In genomic region chr13:46866150-46866549, GRCh38 we compare ENCODE assay signal across 8 cellular contexts. TPM values are rescaled to one million over a fixed set of nuclear protein-coding genes. Genes with fewer than 3 reads are reported as not detected.
DNase-seq lines count a peak whose midpoint lies in the region; ATAC-seq and TF ChIP-seq lines count a peak whose summit lies in the region.

No MANE protein-coding gene starts in this region.

- no peaks in the 10 kb centered on the region for H3K9me3 ChIP-seq in A673 (ENCODE audit: low read depth, low read length, poor library complexity, severe bottlenecking)

- H3K9me3 Mint-ChIP-seq in HFFc6 = no peaks in the 10 kb centered on the region

- H3K27ac ChIP-seq in A673 (ENCODE audit: low read depth, low read length, poor library complexity, severe bottlenecking) = no peak overlapping the region

- H3K36me3 ChIP-seq in A673 (ENCODE audit: insufficient read depth, low read length, poor library complexity, severe bottlenecking) = no peaks in the 10 kb centered on the region

- no peaks in the 10 kb centered on the region for H3K4me1 ChIP-seq in A673 (ENCODE audit: insufficient read depth, low read length, poor library complexity, severe bottlenecking)

- TF ChIP-seq CTCF in A673 (conservative IDR thresholded peaks at IDR 0.05; ENCODE audit: low read depth, low read length) (no peak), HFFc6 (IDR thresholded peaks at IDR 0.05) (no peak)

- peak; percentile 61 for DNase-seq in A673 (ENCODE audit: low spot score)
- DNase-seq in foreskin melanocyte = peak; percentile 79
- peak; percentile 40 for DNase-seq in skeletal muscle cell (ENCODE audit: low read depth)
- DNase-seq in HFFc6 = no peak
- no peak for DNase-seq in NCI-H2227 treated with DMSO at 0.1 percent for 48 hours (lab: John Stamatoyannopoulos, UW)

- peaks cover 11% of the 10 kb centered on the region; the same call in 1 of the 2 replicates for H3K27me3 Mint-ChIP-seq in HFFc6 (ENCODE audit: insufficient read depth)

- H3K27me3 ChIP-seq in A673 (replicated peaks; ENCODE audit: insufficient read depth, low read depth, low read length, poor library complexity) = peaks cover 34% of the 10 kb centered on the region

- H3K4me3 Mint-ChIP-seq in HFFc6 = no peak overlapping the region

- POLR2A ChIA-PET in A673 (lab: Charles Lee; ENCODE audit: low non-redundant PET) = no interaction called here

- intact Hi-C loops in A673 (cut with micrococcal nuclease; ENCODE audit: unreplicated experiment) = no loop called here

- H3K4me1 Mint-ChIP-seq in HFFc6 (ENCODE audit: low read depth) = no peaks in the 10 kb centered on the region

- H3K36me3 Mint-ChIP-seq in HFFc6 (ENCODE audit: low read depth) = no peaks in the 10 kb centered on the region

- ATAC-seq in GM21381 (IDR thresholded peaks at IDR 0.05; ENCODE audit: unreplicated experiment) (peak; percentile 55), HG03196 (IDR thresholded peaks at IDR 0.05; ENCODE audit: unreplicated experiment) (no peak)

- no peak overlapping the region for H3K27ac Mint-ChIP-seq in HFFc6

- no peak overlapping the region for H3K4me3 ChIP-seq in A673 (ENCODE audit: low read depth, low read length, poor library complexity, severe bottlenecking)
- H3K4me3 ChIP-seq in skeletal muscle cell (ENCODE audit: low read depth, low read length) = no peak overlapping the region

- CTCF ChIA-PET in A673 (lab: Charles Lee) = no interaction called here

- no TSS peak for BruUV-seq in A673 (replicated peaks; lab: Mats Ljungman, UMichigan)

TF ChIP-seq in PFSK-1, 5 proteins besides CTCF, POLR2A, EP300 and RAD21:
- no peak for TF ChIP-seq TAF1 (IDR thresholded peaks at IDR 0.05; ENCODE audit: borderline replicate concordance, insufficient read depth, low read length)
- TF ChIP-seq FOXP2 (optimal IDR thresholded peaks at IDR 0.05; ENCODE audit: borderline replicate concordance, extremely low read depth, extremely low read length, insufficient read depth) = peak; percentile 56
- TF ChIP-seq SIN3A (IDR thresholded peaks at IDR 0.05; ENCODE audit: borderline replicate concordance, insufficient read depth, low read length) = no peak
TF ChIP-seq in PFSK-1: peak in this region for 1.

RNA-seq across cellular contexts. Expression of gene HTR2A, which starts 30.7 kb away (rescaled TPM):
- total RNA-seq in A673 (2021) = not detected in 2 replicates
- not detected for polyA plus RNA-seq in PFSK-1 (2012; ENCODE audit: insufficient read length, low read depth)
- total RNA-seq in HFFc6 (2021; fragmentation: NEBNext Ultra II Directional; extraction: Animal tissue kit (Norgen Biotek cat#: 25700)) = under 1 TPM in 1 of 6 experiments, not detected in 5; 0.09 TPM

Comparison
In these comparisons a context has a peak if more than half of its experiments do, and no peak if none do; other contexts are left out.
1. DNase-seq: peak in A673 (single experiment), foreskin melanocyte (single experiment) and skeletal muscle cell (single experiment); none in HFFc6 (single experiment) and NCI-H2227 treated with DMSO at 0.1 percent for 48 hours (single experiment).